7 cellular contexts compared by ENCODE assay signal in genomic region chr10:133258066-133258817, GRCh38. TPM values are rescaled to one million over a fixed set of nuclear protein-coding genes. Genes with fewer than 3 reads are reported as not detected.
DNase-seq lines count a peak whose midpoint lies in the region; ATAC-seq and TF ChIP-seq lines count a peak whose summit lies in the region.
"Had no signal": no experiment of that assay in that cellular context is flagged by ENCODE, and none has a peak within 500 bp of the region (broad histone marks: within the 10 kb centered on the region; RNA-seq: fewer than 3 reads in every experiment).

No MANE protein-coding gene starts in this region.

- no peaks in the 10 kb centered on the region; the same call in 1 of the 2 replicates for H3K36me3 ChIP-seq in GM06990 (ENCODE audit: control insufficient read depth, insufficient read depth, low read length)
- no peaks in the 10 kb centered on the region for H3K36me3 ChIP-seq in SJCRH30
- no peaks in the 10 kb centered on the region for H3K36me3 ChIP-seq in lower lobe of right lung
- H3K36me3 ChIP-seq in aorta (ENCODE audit: control insufficient read depth in 1 of 2, insufficient read depth in 2 of 2, low read length in 1 of 2): no peaks in the 10 kb centered on the region

- 79 to 82% methylated on average over 21 of the region's 21 CpGs for WGBS in aorta, 2 donors

- peaks cover 23% of the 10 kb centered on the region for H3K4me1 ChIP-seq in SJCRH30
- H3K4me1 ChIP-seq in lower lobe of right lung: peaks cover 57% of the 10 kb centered on the region
- no peaks in the 10 kb centered on the region for H3K4me1 ChIP-seq in aorta (ENCODE audit: control insufficient read depth in 1 of 2, insufficient read depth in 2 of 2, low read length in 2 of 2)

- ATAC-seq in lower lobe of right lung (peak; percentile 46 to 63), aorta (ENCODE audit: low FRiP score) (no peak), GM19452 (IDR thresholded peaks at IDR 0.05; ENCODE audit: unreplicated experiment) (no peak)

- H3K27ac ChIP-seq in SJCRH30 (peak overlapping the region; percentile 63), lower lobe of right lung (peak overlapping the region; percentile 87), aorta (ENCODE audit: low read depth in 1 of 2, low read length in 2 of 2) (no peak overlapping the region)

- no peak for TF ChIP-seq CTCF in GM06990 (IDR thresholded peaks at IDR 0.05; ENCODE audit: insufficient read depth, low read length, poor library complexity, severe bottlenecking)
- no peak for TF ChIP-seq CTCF in lower lobe of right lung (IDR thresholded peaks at IDR 0.05)
- TF ChIP-seq CTCF in GM13976 (IDR thresholded peaks at IDR 0.05; ENCODE audit: borderline replicate concordance, control extremely low read depth, extremely low read depth, insufficient read depth, missing control alignments): no peak

- DNase-seq in GM06990 (ENCODE audit: extremely low read depth, insufficient read length): peak; percentile 63
- DNase-seq in SJCRH30: no peak
- DNase-seq in lower lobe of right lung: peak; percentile 82
- DNase-seq in aorta: no peak
- DNase-seq in GM13976 (ENCODE audit: low spot score): no peak

- in situ Hi-C loops in GM13976 (cut with MboI; ENCODE audit: low sequenced_read_pairs, unreplicated experiment): no loop called here

- H3K4me3 ChIP-seq in GM06990 (replicated peaks; ENCODE audit: low read depth, low read length) (no peak overlapping the region), SJCRH30 (no peak overlapping the region; the same call in 1 of the 2 replicates), lower lobe of right lung (peak overlapping the region; percentile 35), aorta (ENCODE audit: low read length in 2 of 2) (no peak overlapping the region)

- intact Hi-C loops in lower lobe of right lung (cut with DNase I): no loop called here
- intact Hi-C loops in aorta (cut with DNase I): no loop called here

- no peaks in the 10 kb centered on the region for H3K9me3 ChIP-seq in SJCRH30 (replicated peaks)
- no peaks in the 10 kb centered on the region for H3K9me3 ChIP-seq in lower lobe of right lung
- no peaks in the 10 kb centered on the region for H3K9me3 ChIP-seq in aorta (ENCODE audit: control insufficient read depth, low read length)

- H3K27me3 ChIP-seq in GM06990 (replicated peaks; ENCODE audit: control insufficient read depth, insufficient read depth, low read length) (no peaks in the 10 kb centered on the region), SJCRH30 (no peaks in the 10 kb centered on the region), lower lobe of right lung (ENCODE audit: low read depth) (no peaks in the 10 kb centered on the region), aorta (ENCODE audit: control insufficient read depth in 1 of 2, insufficient read depth in 2 of 2, low read length in 1 of 2) (no peaks in the 10 kb centered on the region)

RNA-seq across cellular contexts. Expression of gene ADAM8, which starts 18.4 kb away (rescaled TPM):
- total RNA-seq in SJCRH30 (2014; rRNA removed; shearing (Covaris generic)): 0.56 and 0.67 TPM in 2 replicates
- total RNA-seq in lower lobe of right lung (18.7 TPM), aorta (10 to 100 TPM; 11.2 to 17.0 TPM)
- polyA plus RNA-seq in aorta: 1 to 10 TPM; 1.0 to 1.3 TPM

RNA-seq across cellular contexts. Expression of gene VENTX, which starts 20.6 kb away (rescaled TPM):
- total RNA-seq in SJCRH30 (2014; rRNA removed; shearing (Covaris generic)): 0.10 and 0.26 TPM in 2 replicates
- total RNA-seq in lower lobe of right lung: 4.5 TPM
- total RNA-seq in aorta: 1 to 10 TPM; 4.0 to 7.4 TPM
- polyA plus RNA-seq in aorta: 1 to 10 TPM; 1.0 to 1.3 TPM
- total RNA-seq: LHCN-M2 had no signal

RNA-seq across cellular contexts. Expression of gene UTF1, which starts 28.2 kb away (rescaled TPM):
- not detected in 2 replicates for total RNA-seq in SJCRH30 (2014; rRNA removed; shearing (Covaris generic))
- not detected for total RNA-seq in lower lobe of right lung
- total RNA-seq in aorta: not detected
- polyA plus RNA-seq in aorta: not detected
- total RNA-seq: LHCN-M2 had no signal

RNA-seq across cellular contexts. Expression of gene TUBGCP2, which starts 50.4 kb away (rescaled TPM):
- 23.3 and 24.4 TPM in 2 replicates for total RNA-seq in SJCRH30 (2014; rRNA removed; shearing (Covaris generic))
- total RNA-seq in lower lobe of right lung: 54.5 TPM
- 10 to 100 TPM; 40.0 to 49.1 TPM for total RNA-seq in aorta
- 100 to 1,000 TPM in 1 of 2 donors, 10 to 100 TPM in 1; 11.3 to 194 TPM for polyA plus RNA-seq in aorta

RNA-seq across cellular contexts. Expression of gene ZNF511, which starts 50.5 kb away (rescaled TPM):
- total RNA-seq in SJCRH30 (2014; rRNA removed; shearing (Covaris generic)): 23.9 and 28.5 TPM in 2 replicates
- total RNA-seq in lower lobe of right lung: 44.8 TPM
- 10 to 100 TPM; 18.2 to 28.5 TPM for total RNA-seq in aorta
- polyA plus RNA-seq in aorta: 10 to 100 TPM; 35.6 to 39.6 TPM

Comparison
In these comparisons a context has a peak if more than half of its experiments do, and no peak if none do; other contexts are left out.
1. DNase-seq: peak in GM06990 (single experiment) and lower lobe of right lung (single experiment); none in SJCRH30 (0 of 2), aorta (0 of 2) and GM13976 (single experiment).
2. H3K27ac ChIP-seq: peak in SJCRH30 (single experiment) and lower lobe of right lung (single experiment); none in aorta (0 of 2).
3. ATAC-seq: peak in lower lobe of right lung (2 of 2); none in aorta (single experiment) and GM19452 (single experiment).